ENCODE assay signal across 10 cellular contexts in the genomic region with DNA sequence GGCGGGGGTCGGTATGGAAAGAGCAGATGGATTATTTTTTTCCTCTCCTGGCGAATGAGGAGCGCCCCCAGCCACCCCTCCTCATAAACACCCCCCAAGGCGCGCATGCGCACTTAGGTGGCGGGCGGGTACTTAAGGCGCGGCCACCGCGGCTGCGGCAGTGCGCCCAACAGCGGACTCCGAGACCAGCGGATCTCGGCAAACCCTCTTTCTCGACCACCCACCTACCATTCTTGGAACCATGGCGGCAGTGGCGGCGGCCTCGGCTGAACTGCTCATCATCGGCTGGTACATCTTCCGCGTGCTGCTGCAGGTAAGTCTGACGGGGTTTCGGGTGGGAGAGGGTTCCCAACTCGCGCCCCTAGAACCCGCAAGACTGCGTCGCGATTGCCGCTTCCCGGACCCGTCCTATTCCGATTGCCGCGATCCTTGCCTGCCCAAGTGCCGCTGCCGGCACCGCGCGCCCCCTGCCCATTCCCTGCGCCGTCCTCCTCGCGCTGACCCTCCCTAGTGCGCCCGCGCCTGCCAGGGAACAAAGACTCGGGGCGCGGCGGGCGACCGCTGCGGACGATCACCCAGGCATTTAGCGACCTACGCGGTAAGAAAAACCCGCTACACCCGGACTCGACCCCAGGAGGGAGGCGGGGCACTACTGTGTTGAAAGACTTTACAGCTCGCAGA. TPM values are rescaled to one million over a fixed set of nuclear protein-coding genes. Genes with fewer than 3 reads are reported as not detected.
DNase-seq lines count a peak whose midpoint lies in the region; ATAC-seq and TF ChIP-seq lines count a peak whose summit lies in the region.
"Had no signal": no experiment of that assay in that cellular context is flagged by ENCODE, and none has a peak within 500 bp of the region (broad histone marks: within the 10 kb centered on the region; RNA-seq: fewer than 3 reads in every experiment).

A gene with protein sequence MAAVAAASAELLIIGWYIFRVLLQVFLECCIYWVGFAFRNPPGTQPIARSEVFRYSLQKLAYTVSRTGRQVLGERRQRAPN (plus strand): TSS at position 160 of the 681 bp plus-strand sequence. CDS start 82 bp downstream, at position 242.

- H3K9ac ChIP-seq in SK-N-SH (no peak within 1 kb of the TSS), adipocyte (ENCODE audit: low read length) (peak within 1 kb of the TSS; percentile 65)

- DNase-seq in SK-N-SH: peak; percentile 88
- DNase-seq in adipocyte (ENCODE audit: low read depth): no peak
- peak; percentile 23 for DNase-seq in inferior parietal cortex (ENCODE audit: extremely low spot score)
- peak; percentile 24 for DNase-seq in stomach
- DNase-seq in HAP-1 (ENCODE audit: low spot score in 2 of 2): no peak
- no peak for DNase-seq in NCI-H2171 (lab: John Stamatoyannopoulos, UW)

- no peak for ATAC-seq in SK-N-SH treated with all-trans-retinoic acid at 6 μM for 48 hours
- ATAC-seq in GM19467 (IDR thresholded peaks at IDR 0.05; ENCODE audit: unreplicated experiment): no peak

- H3K79me2 ChIP-seq in SK-N-SH (ENCODE audit: insufficient read depth): peaks cover 81% of the 10 kb centered on the region

- H3K27me3 ChIP-seq in SK-N-SH (ENCODE audit: insufficient read depth): no peaks in the 10 kb centered on the region
- H3K27me3 ChIP-seq in adipocyte (replicated peaks; ENCODE audit: control insufficient read depth, insufficient read depth, low read length): no peaks in the 10 kb centered on the region
- no peaks in the 10 kb centered on the region for H3K27me3 ChIP-seq in stomach
- no peaks in the 10 kb centered on the region for H3K27me3 ChIP-seq in HAP-1 (ENCODE audit: low read depth)

- TF ChIP-seq EP300 in SK-N-SH (IDR thresholded peaks at IDR 0.05; ENCODE audit: borderline replicate concordance in 1 of 2, low read depth in 1 of 2, low read length in 1 of 2) (no peak), stomach (IDR thresholded peaks at IDR 0.05) (no peak)

- H3K36me3 ChIP-seq in SK-N-SH (replicated peaks in 1 of 2; ENCODE audit: control insufficient read depth in 1 of 2, insufficient read depth in 2 of 2, low read length in 1 of 2) (peaks cover 13 to 22% of the 10 kb centered on the region in 2 experiments), adipocyte (ENCODE audit: control insufficient read depth, insufficient read depth, low read length, severe bottlenecking) (peaks cover 31% of the 10 kb centered on the region), stomach (peaks cover 5 to 48% (median 20%) of the 10 kb centered on the region in 4 donors), HAP-1 (replicated peaks) (peaks cover 2% of the 10 kb centered on the region; the same call in 1 of the 2 replicates)

- H3K4me1 ChIP-seq in SK-N-SH (ENCODE audit: control insufficient read depth in 1 of 2, insufficient read depth in 2 of 2, low read depth in 1 of 2, low read length in 1 of 2) (peaks cover 15 to 52% of the 10 kb centered on the region in 2 experiments; a peak in 3 of 4 replicates), adipocyte (ENCODE audit: control insufficient read depth, insufficient read depth, low read length) (peaks cover 62% of the 10 kb centered on the region), stomach (peaks cover 37 to 98% (median 75%) of the 10 kb centered on the region in 4 donors), HAP-1 (peaks cover 3% of the 10 kb centered on the region; the same call in 1 of the 2 replicates)

- peak within 1 kb of the TSS; percentile 71 for H3K4me2 ChIP-seq in SK-N-SH

- no peak within 1 kb of the TSS for H2AFZ ChIP-seq in SK-N-SH (ENCODE audit: low read depth)

- H3K9me3 ChIP-seq in SK-N-SH (no peaks in the 10 kb centered on the region), adipocyte (ENCODE audit: control insufficient read depth, low read length) (no peaks in the 10 kb centered on the region), stomach (no peaks in the 10 kb centered on the region), HAP-1 (no peaks in the 10 kb centered on the region)

- H3K27ac ChIP-seq in SK-N-SH (ENCODE audit: low read depth in 2 of 2, low read length in 1 of 2) (peak within 1 kb of the TSS in 1 of 2 experiments; percentile 67; a peak in 2 of 4 replicates), stomach (peak within 1 kb of the TSS in 3 of 5 donors; percentile 45 to 83 (median 50))

- TF ChIP-seq POLR2A in stomach (IDR thresholded peaks at IDR 0.05): no peak

- no peaks in the 10 kb centered on the region for H3K9me2 ChIP-seq in SK-N-SH

- POLR2A ChIA-PET in SK-N-SH (lab: Yijun Ruan, JAX): interaction anchor here (0.7 kb wide), 1 partner anchor 255 kb away, joined by 3 read pairs; no protein-coding TSS in a partner anchor

- in situ Hi-C loops in HAP-1 (cut with MboI; ENCODE audit: low sequenced_read_pairs): no loop called here

- intact Hi-C loops in stomach (cut with DNase I; ENCODE audit: low total_unique reads): loop anchor here (10.0 kb wide), 1 partner anchor 116 kb away; no protein-coding TSS in a partner anchor

- H3K4me3 ChIP-seq in SK-N-SH (ENCODE audit: low read depth in 2 of 2, low read length in 1 of 2): peak within 1 kb of the TSS; percentile 51 to 52
- peak within 1 kb of the TSS; percentile 67 for H3K4me3 ChIP-seq in adipocyte (ENCODE audit: low read length)
- peak within 1 kb of the TSS; percentile 31 to 40 (median 32) for H3K4me3 ChIP-seq in stomach
- H3K4me3 ChIP-seq in HAP-1: no peak within 1 kb of the TSS

- TF ChIP-seq CTCF in SK-N-SH (IDR thresholded peaks at IDR 0.05) (no peak), stomach (IDR thresholded peaks at IDR 0.05) (no peak)

- 68% methylated on average over 60 of the region's 69 CpGs for WGBS in SK-N-SH (ENCODE audit: low lambda C conversion rate)
- WGBS in stomach, 5 donors: 63 to 77% (median 72%) methylated on average over 51 to 69 of the region's 69 CpGs

- CTCF ChIA-PET in SK-N-SH (lab: Yijun Ruan, JAX): interaction anchor here (2.5 kb wide), 1 partner anchor 326 kb away, joined by 13 read pairs; no protein-coding TSS in a partner anchor

- H4K20me1 ChIP-seq in SK-N-SH (ENCODE audit: insufficient read depth): peaks cover 88% of the 10 kb centered on the region

- no peak for TF ChIP-seq RAD21 in SK-N-SH (IDR thresholded peaks at IDR 0.05; ENCODE audit: low read length)

- no peaks in the 10 kb centered on the region for H3F3A ChIP-seq in SK-N-SH (replicated peaks; ENCODE audit: insufficient read depth)

TF ChIP-seq in SK-N-SH, 30 proteins besides CTCF, POLR2A, EP300 and RAD21:
- TF ChIP-seq ELF1 (IDR thresholded peaks at IDR 0.05) (no peak), CHD2 (IDR thresholded peaks at IDR 0.05; ENCODE audit: low read length, partially characterized antibody) (no peak), NRF1 (IDR thresholded peaks at IDR 0.05; ENCODE audit: low read depth, low read length) (peak; percentile 37; the same call in 1 of the 2 replicates), POLR2AphosphoS5 (IDR thresholded peaks at IDR 0.05; ENCODE audit: low read depth, low read length) (0 out of 2 replicates have a peak, but pooled peaks have one; percentile 22)
- TF ChIP-seq, protein P1, sequence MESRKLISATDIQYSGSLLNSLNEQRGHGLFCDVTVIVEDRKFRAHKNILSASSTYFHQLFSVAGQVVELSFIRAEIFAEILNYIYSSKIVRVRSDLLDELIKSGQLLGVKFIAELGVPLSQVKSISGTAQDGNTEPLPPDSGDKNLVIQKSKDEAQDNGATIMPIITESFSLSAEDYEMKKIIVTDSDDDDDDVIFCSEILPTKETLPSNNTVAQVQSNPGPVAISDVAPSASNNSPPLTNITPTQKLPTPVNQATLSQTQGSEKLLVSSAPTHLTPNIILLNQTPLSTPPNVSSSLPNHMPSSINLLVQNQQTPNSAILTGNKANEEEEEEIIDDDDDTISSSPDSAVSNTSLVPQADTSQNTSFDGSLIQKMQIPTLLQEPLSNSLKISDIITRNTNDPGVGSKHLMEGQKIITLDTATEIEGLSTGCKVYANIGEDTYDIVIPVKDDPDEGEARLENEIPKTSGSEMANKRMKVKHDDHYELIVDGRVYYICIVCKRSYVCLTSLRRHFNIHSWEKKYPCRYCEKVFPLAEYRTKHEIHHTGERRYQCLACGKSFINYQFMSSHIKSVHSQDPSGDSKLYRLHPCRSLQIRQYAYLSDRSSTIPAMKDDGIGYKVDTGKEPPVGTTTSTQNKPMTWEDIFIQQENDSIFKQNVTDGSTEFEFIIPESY (IDR thresholded peaks at IDR 0.05; ENCODE audit: borderline replicate concordance, low read depth): no peak

TF ChIP-seq in SK-N-SH treated with all-trans-retinoic acid at 6 μM for 48 hours, 23 proteins besides CTCF, POLR2A, EP300 and RAD21 (continues in another document):
- TF ChIP-seq ZFP30 (CRISPR knock-in tag; IDR thresholded peaks at IDR 0.05): no peak
- no peak for TF ChIP-seq GLIS3 (CRISPR knock-in tag; IDR thresholded peaks at IDR 0.05)
- TF ChIP-seq, protein P2, sequence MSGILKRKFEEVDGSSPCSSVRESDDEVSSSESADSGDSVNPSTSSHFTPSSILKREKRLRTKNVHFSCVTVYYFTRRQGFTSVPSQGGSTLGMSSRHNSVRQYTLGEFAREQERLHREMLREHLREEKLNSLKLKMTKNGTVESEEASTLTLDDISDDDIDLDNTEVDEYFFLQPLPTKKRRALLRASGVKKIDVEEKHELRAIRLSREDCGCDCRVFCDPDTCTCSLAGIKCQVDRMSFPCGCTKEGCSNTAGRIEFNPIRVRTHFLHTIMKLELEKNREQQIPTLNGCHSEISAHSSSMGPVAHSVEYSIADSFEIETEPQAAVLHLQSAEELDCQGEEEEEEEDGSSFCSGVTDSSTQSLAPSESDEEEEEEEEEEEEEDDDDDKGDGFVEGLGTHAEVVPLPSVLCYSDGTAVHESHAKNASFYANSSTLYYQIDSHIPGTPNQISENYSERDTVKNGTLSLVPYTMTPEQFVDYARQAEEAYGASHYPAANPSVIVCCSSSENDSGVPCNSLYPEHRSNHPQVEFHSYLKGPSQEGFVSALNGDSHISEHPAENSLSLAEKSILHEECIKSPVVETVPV (CRISPR knock-in tag; IDR thresholded peaks at IDR 0.05): no peak
- no peak for TF ChIP-seq BACH2 (CRISPR knock-in tag; IDR thresholded peaks at IDR 0.05; ENCODE audit: borderline replicate concordance)
- no peak for TF ChIP-seq ZNF565 (CRISPR knock-in tag; conservative IDR thresholded peaks at IDR 0.05; ENCODE audit: low read depth)
- TF ChIP-seq, protein P3, sequence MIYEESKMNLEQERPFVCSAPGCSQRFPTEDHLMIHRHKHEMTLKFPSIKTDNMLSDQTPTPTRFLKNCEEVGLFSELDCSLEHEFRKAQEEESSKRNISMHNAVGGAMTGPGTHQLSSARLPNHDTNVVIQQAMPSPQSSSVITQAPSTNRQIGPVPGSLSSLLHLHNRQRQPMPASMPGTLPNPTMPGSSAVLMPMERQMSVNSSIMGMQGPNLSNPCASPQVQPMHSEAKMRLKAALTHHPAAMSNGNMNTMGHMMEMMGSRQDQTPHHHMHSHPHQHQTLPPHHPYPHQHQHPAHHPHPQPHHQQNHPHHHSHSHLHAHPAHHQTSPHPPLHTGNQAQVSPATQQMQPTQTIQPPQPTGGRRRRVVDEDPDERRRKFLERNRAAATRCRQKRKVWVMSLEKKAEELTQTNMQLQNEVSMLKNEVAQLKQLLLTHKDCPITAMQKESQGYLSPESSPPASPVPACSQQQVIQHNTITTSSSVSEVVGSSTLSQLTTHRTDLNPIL (CRISPR knock-in tag; IDR thresholded peaks at IDR 0.05; ENCODE audit: low read depth): no peak

RNA-seq across cellular contexts. Expression of the gene that starts here (rescaled TPM):
- 6.7 and 11.3 TPM in 2 replicates for polyA plus RNA-seq in SK-N-SH (2012; rRNA removed)
- polyA plus RNA-seq in SK-N-SH (2012; cell fraction: cytosol; rRNA removed): 6.6 and 13.1 TPM in 2 replicates
- 2.4 and 3.1 TPM in 2 replicates for polyA plus RNA-seq in SK-N-SH (2012; cell fraction: nucleus; rRNA removed)
- total RNA-seq in stomach: 10 to 100 TPM in 3 of 5 donors, 1 to 10 TPM in 2; 8.8 to 65.2 (median 16.8) TPM
- polyA plus RNA-seq in stomach: 1 to 10 TPM; 2.8 to 8.2 (median 5.9) TPM
- total RNA-seq: A172, OCI-LY7 had no signal

Comparison
In these comparisons a context has a peak if more than half of its experiments do, and no peak if none do; other contexts are left out.
1. DNase-seq: peak in SK-N-SH (single experiment), inferior parietal cortex (single experiment) and stomach (single experiment); none in adipocyte (single experiment), HAP-1 (0 of 2) and NCI-H2171 (single experiment).